1 cellular context compared by ENCODE assay signal in the genomic region with DNA sequence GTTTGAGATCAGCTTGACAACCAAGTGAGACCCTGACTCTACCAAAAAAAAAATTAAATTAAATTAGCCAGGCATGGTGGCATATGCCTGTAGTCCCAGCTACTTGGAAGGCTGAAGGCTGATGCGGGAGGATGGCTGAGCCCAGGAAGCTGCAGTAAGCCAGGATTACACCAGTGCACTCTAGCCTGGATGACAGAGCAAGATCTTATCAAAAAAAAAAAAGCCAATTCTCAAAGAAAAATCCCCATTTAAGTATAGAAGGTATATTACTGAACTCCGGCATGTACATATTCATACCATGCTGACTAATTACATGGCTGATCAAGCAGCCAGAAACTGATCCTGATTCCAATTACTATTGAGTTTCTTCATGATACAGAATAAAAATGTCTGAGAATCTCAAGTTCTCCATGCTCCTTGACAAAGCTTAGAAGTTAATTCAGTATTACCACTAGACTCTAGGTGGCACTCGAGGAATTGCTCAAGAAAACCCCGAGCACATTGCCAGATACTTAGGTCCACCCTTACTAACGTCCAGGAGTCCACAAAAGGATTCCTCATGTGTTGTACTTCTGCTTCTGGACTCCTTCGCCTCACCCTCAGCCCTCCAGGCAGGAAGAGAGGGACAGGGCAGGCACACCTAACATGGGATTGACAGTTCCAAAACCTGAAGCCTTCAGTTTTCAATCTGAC.
TF ChIP-seq lines count a peak whose summit lies in the region.

No MANE protein-coding gene starts in this region.

TF ChIP-seq in H1, 55 proteins besides CTCF, POLR2A, EP300 and RAD21 (continued from another document):
- TF ChIP-seq, protein P1, sequence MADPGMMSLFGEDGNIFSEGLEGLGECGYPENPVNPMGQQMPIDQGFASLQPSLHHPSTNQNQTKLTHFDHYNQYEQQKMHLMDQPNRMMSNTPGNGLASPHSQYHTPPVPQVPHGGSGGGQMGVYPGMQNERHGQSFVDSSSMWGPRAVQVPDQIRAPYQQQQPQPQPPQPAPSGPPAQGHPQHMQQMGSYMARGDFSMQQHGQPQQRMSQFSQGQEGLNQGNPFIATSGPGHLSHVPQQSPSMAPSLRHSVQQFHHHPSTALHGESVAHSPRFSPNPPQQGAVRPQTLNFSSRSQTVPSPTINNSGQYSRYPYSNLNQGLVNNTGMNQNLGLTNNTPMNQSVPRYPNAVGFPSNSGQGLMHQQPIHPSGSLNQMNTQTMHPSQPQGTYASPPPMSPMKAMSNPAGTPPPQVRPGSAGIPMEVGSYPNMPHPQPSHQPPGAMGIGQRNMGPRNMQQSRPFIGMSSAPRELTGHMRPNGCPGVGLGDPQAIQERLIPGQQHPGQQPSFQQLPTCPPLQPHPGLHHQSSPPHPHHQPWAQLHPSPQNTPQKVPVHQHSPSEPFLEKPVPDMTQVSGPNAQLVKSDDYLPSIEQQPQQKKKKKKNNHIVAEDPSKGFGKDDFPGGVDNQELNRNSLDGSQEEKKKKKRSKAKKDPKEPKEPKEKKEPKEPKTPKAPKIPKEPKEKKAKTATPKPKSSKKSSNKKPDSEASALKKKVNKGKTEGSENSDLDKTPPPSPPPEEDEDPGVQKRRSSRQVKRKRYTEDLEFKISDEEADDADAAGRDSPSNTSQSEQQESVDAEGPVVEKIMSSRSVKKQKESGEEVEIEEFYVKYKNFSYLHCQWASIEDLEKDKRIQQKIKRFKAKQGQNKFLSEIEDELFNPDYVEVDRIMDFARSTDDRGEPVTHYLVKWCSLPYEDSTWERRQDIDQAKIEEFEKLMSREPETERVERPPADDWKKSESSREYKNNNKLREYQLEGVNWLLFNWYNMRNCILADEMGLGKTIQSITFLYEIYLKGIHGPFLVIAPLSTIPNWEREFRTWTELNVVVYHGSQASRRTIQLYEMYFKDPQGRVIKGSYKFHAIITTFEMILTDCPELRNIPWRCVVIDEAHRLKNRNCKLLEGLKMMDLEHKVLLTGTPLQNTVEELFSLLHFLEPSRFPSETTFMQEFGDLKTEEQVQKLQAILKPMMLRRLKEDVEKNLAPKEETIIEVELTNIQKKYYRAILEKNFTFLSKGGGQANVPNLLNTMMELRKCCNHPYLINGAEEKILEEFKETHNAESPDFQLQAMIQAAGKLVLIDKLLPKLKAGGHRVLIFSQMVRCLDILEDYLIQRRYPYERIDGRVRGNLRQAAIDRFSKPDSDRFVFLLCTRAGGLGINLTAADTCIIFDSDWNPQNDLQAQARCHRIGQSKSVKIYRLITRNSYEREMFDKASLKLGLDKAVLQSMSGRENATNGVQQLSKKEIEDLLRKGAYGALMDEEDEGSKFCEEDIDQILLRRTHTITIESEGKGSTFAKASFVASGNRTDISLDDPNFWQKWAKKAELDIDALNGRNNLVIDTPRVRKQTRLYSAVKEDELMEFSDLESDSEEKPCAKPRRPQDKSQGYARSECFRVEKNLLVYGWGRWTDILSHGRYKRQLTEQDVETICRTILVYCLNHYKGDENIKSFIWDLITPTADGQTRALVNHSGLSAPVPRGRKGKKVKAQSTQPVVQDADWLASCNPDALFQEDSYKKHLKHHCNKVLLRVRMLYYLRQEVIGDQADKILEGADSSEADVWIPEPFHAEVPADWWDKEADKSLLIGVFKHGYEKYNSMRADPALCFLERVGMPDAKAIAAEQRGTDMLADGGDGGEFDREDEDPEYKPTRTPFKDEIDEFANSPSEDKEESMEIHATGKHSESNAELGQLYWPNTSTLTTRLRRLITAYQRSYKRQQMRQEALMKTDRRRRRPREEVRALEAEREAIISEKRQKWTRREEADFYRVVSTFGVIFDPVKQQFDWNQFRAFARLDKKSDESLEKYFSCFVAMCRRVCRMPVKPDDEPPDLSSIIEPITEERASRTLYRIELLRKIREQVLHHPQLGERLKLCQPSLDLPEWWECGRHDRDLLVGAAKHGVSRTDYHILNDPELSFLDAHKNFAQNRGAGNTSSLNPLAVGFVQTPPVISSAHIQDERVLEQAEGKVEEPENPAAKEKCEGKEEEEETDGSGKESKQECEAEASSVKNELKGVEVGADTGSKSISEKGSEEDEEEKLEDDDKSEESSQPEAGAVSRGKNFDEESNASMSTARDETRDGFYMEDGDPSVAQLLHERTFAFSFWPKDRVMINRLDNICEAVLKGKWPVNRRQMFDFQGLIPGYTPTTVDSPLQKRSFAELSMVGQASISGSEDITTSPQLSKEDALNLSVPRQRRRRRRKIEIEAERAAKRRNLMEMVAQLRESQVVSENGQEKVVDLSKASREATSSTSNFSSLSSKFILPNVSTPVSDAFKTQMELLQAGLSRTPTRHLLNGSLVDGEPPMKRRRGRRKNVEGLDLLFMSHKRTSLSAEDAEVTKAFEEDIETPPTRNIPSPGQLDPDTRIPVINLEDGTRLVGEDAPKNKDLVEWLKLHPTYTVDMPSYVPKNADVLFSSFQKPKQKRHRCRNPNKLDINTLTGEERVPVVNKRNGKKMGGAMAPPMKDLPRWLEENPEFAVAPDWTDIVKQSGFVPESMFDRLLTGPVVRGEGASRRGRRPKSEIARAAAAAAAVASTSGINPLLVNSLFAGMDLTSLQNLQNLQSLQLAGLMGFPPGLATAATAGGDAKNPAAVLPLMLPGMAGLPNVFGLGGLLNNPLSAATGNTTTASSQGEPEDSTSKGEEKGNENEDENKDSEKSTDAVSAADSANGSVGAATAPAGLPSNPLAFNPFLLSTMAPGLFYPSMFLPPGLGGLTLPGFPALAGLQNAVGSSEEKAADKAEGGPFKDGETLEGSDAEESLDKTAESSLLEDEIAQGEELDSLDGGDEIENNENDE (IDR thresholded peaks at IDR 0.05; ENCODE audit: insufficient replicate concordance, low read length): no peak
